Comparison of ENCODE assay signal across 30 cellular contexts in genomic region chr20:58911309-58911708, GRCh38.
"Had no signal": no experiment of that assay in that cellular context is flagged by ENCODE, and none has a peak within 500 bp of the region (broad histone marks: within the 10 kb centered on the region; RNA-seq: fewer than 3 reads in every experiment).

No MANE protein-coding gene starts in this region.

- H3K27ac ChIP-seq: ascending aorta, epithelial cell of prostate, gastrocnemius medialis, left lung, lower lobe of right lung, ovary, prostate gland, testis, transverse colon, WERI-Rb-1 had no signal

- DNase-seq: activated CD4-positive, alpha-beta T cell treated with anti-CD3 and anti-CD28 coated beads for 48 hours; activated CD4-positive, alpha-beta T cell treated with anti-CD3 and anti-CD28 coated beads, Interleukin-2, amount 50 U/mL, for 48 hours; activated CD8-positive, alpha-beta memory T cell treated with anti-CD3 and anti-CD28 coated beads, Interleukin-2, amount 50 U/mL, for 48 hours; activated gamma-delta T cell; activated naive CD4-positive, alpha-beta T cell treated with anti-CD3 and anti-CD28 coated beads, Interleukin-2, amount 10 ng/mL, durations not matched to agents 7 days and 5 days; activated naive CD8-positive, alpha-beta T cell treated with anti-CD3 and anti-CD28 coated beads, Interleukin-2, amount 10 ng/mL, durations not matched to agents 7 days and 5 days; activated T-cell treated with anti-CD3 and anti-CD28 coated beads, Interleukin-2, amount 50 U/mL, for 24 hours; gastrocnemius medialis; glutamatergic neuron; left lung; lower lobe of right lung; mucosa of descending colon; ovary; retina; stimulated activated CD4-positive, alpha-beta T cell treated with anti-CD3 and anti-CD28 coated beads, Interleukin-1b, Interleukin-23, amount 100 ng/mL, for 48 hours; stimulated activated CD4-positive, alpha-beta T cell treated with anti-CD3 and anti-CD28 coated beads, Interleukin-4, amount 100 ng/mL, for 4 hours; stimulated activated CD8-positive, alpha-beta memory T cell treated with anti-CD3 and anti-CD28 coated beads, Interleukin-4, amount 100 ng/mL, for 48 hours; stimulated activated naive CD4-positive, alpha-beta T cell treated with Interleukin-2 at 50 U/mL for 16 hours; T1000; testis; transverse colon; WERI-Rb-1 had no signal

- ATAC-seq: activated CD4-positive, CD25-positive, alpha-beta regulatory T cell treated with anti-CD3 and anti-CD28 coated beads, Interleukin-2, amount 50 U/mL, for 24 hours; gastrocnemius medialis; left lung; lower lobe of right lung; mucosa of descending colon had no signal

- FAIRE-seq: islet of Langerhans had no signal

- H3K9me3 ChIP-seq: ascending aorta, gastrocnemius medialis, left lung, lower lobe of right lung, mucosa of descending colon, ovary, prostate gland, testis, transverse colon had no signal

- H3K4me3 Mint-ChIP-seq: activated naive CD4-positive, alpha-beta T cell treated with anti-CD3 and anti-CD28 coated beads, Interleukin-2, amount 10 ng/mL, durations not matched to agents 7 days and 5 days; activated T-cell treated with anti-CD3 and anti-CD28 coated beads, Interleukin-2, amount 50 U/mL, for 24 hours; brain; T-helper 1 cell treated with Interleukin-12 subunit alpha and Interleukin-12 subunit beta and Interleukin-4 antibody, amounts not matched to agents 30 μg/mL and 1 μg/mL, for 36 hours had no signal

- H3K36me3 ChIP-seq: ovary had no signal

- H3K27me3 Mint-ChIP-seq: activated naive CD4-positive, alpha-beta T cell treated with anti-CD3 and anti-CD28 coated beads, Interleukin-2, amount 10 ng/mL, durations not matched to agents 7 days and 5 days; activated naive CD8-positive, alpha-beta T cell treated with anti-CD3 and anti-CD28 coated beads, Interleukin-2, amount 10 ng/mL, durations not matched to agents 7 days and 5 days; activated T-cell treated with anti-CD3 and anti-CD28 coated beads, Interleukin-2, amount 50 U/mL, for 24 hours; brain had no signal

- H3K9me3 Mint-ChIP-seq: activated naive CD4-positive, alpha-beta T cell treated with anti-CD3 and anti-CD28 coated beads, Interleukin-2, amount 10 ng/mL, durations not matched to agents 7 days and 5 days; activated naive CD8-positive, alpha-beta T cell treated with anti-CD3 and anti-CD28 coated beads, Interleukin-2, amount 10 ng/mL, durations not matched to agents 7 days and 5 days; activated T-cell treated with anti-CD3 and anti-CD28 coated beads, Interleukin-2, amount 50 U/mL, for 24 hours; brain; T-helper 1 cell treated with Interleukin-12 subunit alpha and Interleukin-12 subunit beta and Interleukin-4 antibody, amounts not matched to agents 30 μg/mL and 1 μg/mL, for 36 hours had no signal

- H3K4me2 ChIP-seq: smooth muscle cell had no signal

- H3K4me3 ChIP-seq: ascending aorta, gastrocnemius medialis, left lung, lower lobe of right lung, mucosa of descending colon, ovary, prostate gland, smooth muscle cell, testis, transverse colon had no signal

- H3K27me3 ChIP-seq: ascending aorta, gastrocnemius medialis, left lung, ovary, testis, transverse colon had no signal

- H3K27ac Mint-ChIP-seq: activated naive CD4-positive, alpha-beta T cell treated with anti-CD3 and anti-CD28 coated beads, Interleukin-2, amount 10 ng/mL, durations not matched to agents 7 days and 5 days; activated T-cell treated with anti-CD3 and anti-CD28 coated beads, Interleukin-2, amount 50 U/mL, for 24 hours; T-helper 1 cell treated with Interleukin-12 subunit alpha and Interleukin-12 subunit beta and Interleukin-4 antibody, amounts not matched to agents 30 μg/mL and 1 μg/mL, for 36 hours had no signal
